In genomic region chr18:58097907-58098166, GRCh38 we compare ENCODE assay signal across 16 cellular contexts. TPM values are rescaled to one million over a fixed set of nuclear protein-coding genes. Genes with fewer than 3 reads are reported as not detected.
DNase-seq lines count a peak whose midpoint lies in the region; ATAC-seq, FAIRE-seq and TF ChIP-seq lines count a peak whose summit lies in the region.
"Had no signal": no experiment of that assay in that cellular context is flagged by ENCODE, and none has a peak within 500 bp of the region (broad histone marks: within the 10 kb centered on the region; RNA-seq: fewer than 3 reads in every experiment).

No MANE protein-coding gene starts in this region.

- H3K4me1 Mint-ChIP-seq in activated CD4-positive, alpha-beta memory T cell treated with anti-CD3 and anti-CD28 coated beads for 36 hours (ENCODE audit: low read depth), result no peaks in the 10 kb centered on the region

- H3K36me3 Mint-ChIP-seq in activated CD4-positive, alpha-beta memory T cell treated with anti-CD3 and anti-CD28 coated beads for 36 hours, result no peaks in the 10 kb centered on the region

- TF ChIP-seq RAD21 in HepG2 (CRISPR knock-in tag; IDR thresholded peaks at IDR 0.05), result no peak

- no peaks in the 10 kb centered on the region for H3K9me3 ChIP-seq in right lobe of liver
- H3K9me3 ChIP-seq in HepG2 (ENCODE audit: low read length), result no peaks in the 10 kb centered on the region
- H3K9me3 ChIP-seq in body of pancreas, result no peaks in the 10 kb centered on the region
- H3K9me3 ChIP-seq in pancreas, result no peaks in the 10 kb centered on the region

- H3K27me3 ChIP-seq in right lobe of liver (no peaks in the 10 kb centered on the region), HepG2 (ENCODE audit: control insufficient read depth in 1 of 2, insufficient read depth in 2 of 2, low read length in 2 of 2) (no peaks in the 10 kb centered on the region), body of pancreas (no peaks in the 10 kb centered on the region), pancreas (no peaks in the 10 kb centered on the region), foreskin keratinocyte (no peaks in the 10 kb centered on the region)

- H3K27me3 Mint-ChIP-seq in activated CD4-positive, alpha-beta memory T cell treated with anti-CD3 and anti-CD28 coated beads for 36 hours, result no peaks in the 10 kb centered on the region

- BruUV-seq in HepG2 (replicated peaks; lab: Mats Ljungman, UMichigan), result no TSS peak

- intact Hi-C loops in right lobe of liver (cut with DNase I) (no loop called here), HepG2 (cut with micrococcal nuclease; ENCODE audit: unreplicated experiment) (no loop called here), body of pancreas (cut with DNase I) (no loop called here), pancreas (cut with DNase I) (no loop called here)
- intact Hi-C loops in activated CD4-positive, alpha-beta memory T cell treated with anti-CD3 and anti-CD28 coated beads for 36 hours (cut with micrococcal nuclease), result no loop called here

- in situ Hi-C loops in HepG2 (cut with HindIII; ENCODE audit: extremely low pct_ligation_motif_present, low pct_unique_long_range_greater_than_20kb), result no loop called here

- H3K27ac Mint-ChIP-seq in activated CD4-positive, alpha-beta memory T cell treated with anti-CD3 and anti-CD28 coated beads for 36 hours, result no peak overlapping the region

- TF ChIP-seq POLR2A in right lobe of liver (IDR thresholded peaks at IDR 0.05) (no peak), HepG2 (IDR thresholded peaks at IDR 0.05; ENCODE audit: insufficient read depth in 1 of 2, low read depth in 2 of 2, low read length in 2 of 2) (no peak), body of pancreas (IDR thresholded peaks at IDR 0.05) (no peak)

- H3K4me3 ChIP-seq in right lobe of liver (no peak overlapping the region), HepG2 (replicated peaks in 1 of 3; ENCODE audit: insufficient read depth in 1 of 3, low read depth in 2 of 3, low read length in 3 of 3) (no peak overlapping the region), body of pancreas (no peak overlapping the region), pancreas (no peak overlapping the region)

- peaks cover 29% of the 10 kb centered on the region for H3K79me2 ChIP-seq in HepG2 (ENCODE audit: insufficient read depth, low read length)

- TF ChIP-seq CTCF in right lobe of liver (IDR thresholded peaks at IDR 0.05) (no peak), HepG2 (CRISPR knock-in tag; IDR thresholded peaks at IDR 0.05) (no peak), body of pancreas (IDR thresholded peaks at IDR 0.05) (no peak), pancreas (IDR thresholded peaks at IDR 0.05) (no peak), foreskin keratinocyte (conservative IDR thresholded peaks at IDR 0.05) (no peak)

- no peaks in the 10 kb centered on the region for H3K36me3 ChIP-seq in right lobe of liver
- H3K36me3 ChIP-seq in HepG2 (replicated peaks in 1 of 2; ENCODE audit: control insufficient read depth in 1 of 2, insufficient read depth in 2 of 2, low read length in 2 of 2), result no peaks in the 10 kb centered on the region
- H3K36me3 ChIP-seq in body of pancreas (replicated peaks in 1 of 2; ENCODE audit: insufficient read depth in 1 of 2, low read depth in 2 of 2), result no peaks in the 10 kb centered on the region
- no peaks in the 10 kb centered on the region for H3K36me3 ChIP-seq in pancreas

- no peak overlapping the region for H3K4me2 ChIP-seq in HepG2 (ENCODE audit: low read depth, low read length)

- TF ChIP-seq EP300 in HepG2 (IDR thresholded peaks at IDR 0.05; ENCODE audit: low read depth in 2 of 2, low read length in 2 of 2) (no peak), HepG2 (CRISPR knock-in tag; IDR thresholded peaks at IDR 0.05; ENCODE audit: borderline replicate concordance) (no peak)

- no peak overlapping the region for H3K4me3 Mint-ChIP-seq in activated CD4-positive, alpha-beta memory T cell treated with anti-CD3 and anti-CD28 coated beads for 36 hours
- H3K4me3 Mint-ChIP-seq: CD14-positive monocyte had no signal

- no peak overlapping the region for H2AFZ ChIP-seq in HepG2 (ENCODE audit: low read length)

- peaks cover 0 to 45% (median 21%) of the 10 kb centered on the region in 4 donors for H3K4me1 ChIP-seq in right lobe of liver
- peaks cover 58% of the 10 kb centered on the region for H3K4me1 ChIP-seq in HepG2 (ENCODE audit: insufficient read depth, low read length)
- H3K4me1 ChIP-seq in body of pancreas, result peaks cover 91% of the 10 kb centered on the region
- peaks cover 51 to 75% (median 61%) of the 10 kb centered on the region in 3 donors for H3K4me1 ChIP-seq in pancreas
- H3K4me1 ChIP-seq in foreskin keratinocyte, result no peaks in the 10 kb centered on the region

- no peak for ATAC-seq in right lobe of liver
- ATAC-seq in HepG2, result no peak
- ATAC-seq in body of pancreas, result no peak
- ATAC-seq in pancreas, result no peak
- no peak for ATAC-seq in foreskin keratinocyte
- ATAC-seq: HCT116 had no signal

- POLR2A ChIA-PET in HepG2 (lab: Yijun Ruan, JAX), result no interaction called here
- POLR2A ChIA-PET in activated CD4-positive, alpha-beta memory T cell treated with anti-CD3 and anti-CD28 coated beads for 36 hours (lab: Charles Lee), result no interaction called here

- no peak for DNase-seq in right lobe of liver
- DNase-seq in HepG2 (ENCODE audit: low spot score), result no peak
- no peak for DNase-seq in body of pancreas
- no peak for DNase-seq in pancreas
- DNase-seq in NCI-H2196 (lab: John Stamatoyannopoulos, UW; ENCODE audit: unreplicated experiment), result no peak
- no peak for DNase-seq in foreskin keratinocyte
- no peak for DNase-seq in cerebellum (ENCODE audit: low spot score)
- no peak for DNase-seq in activated CD4-positive, alpha-beta memory T cell treated with anti-CD3 and anti-CD28 coated beads for 36 hours
- DNase-seq: NCI-H1417 treated with DMSO at 0.1 percent for 48 hours; NCI-H524 treated with DMSO at 0.1 percent for 48 hours; NK-92 treated with Interleukin-12 subunit alpha and Interleukin-12 subunit beta, amount 100 ng/mL, for 24 hours; OCI-M1 had no signal

- FAIRE-seq in HepG2 (lab: Jason Lieb, UNC), result no peak
- FAIRE-seq in pancreas (lab: Jason Lieb, UNC), result no peak
- FAIRE-seq: A204.1, G401.6 had no signal

- CTCF ChIA-PET in HepG2 (lab: Yijun Ruan, JAX; ENCODE audit: low intra/inter-chr PET ratio, low total read pairs), result no interaction called here
- CTCF ChIA-PET in activated CD4-positive, alpha-beta memory T cell treated with anti-CD3 and anti-CD28 coated beads for 36 hours (lab: Charles Lee), result no interaction called here

- H3K9me3 Mint-ChIP-seq in activated CD4-positive, alpha-beta memory T cell treated with anti-CD3 and anti-CD28 coated beads for 36 hours, result no peaks in the 10 kb centered on the region

- 89% methylated on average over 5 of the region's 5 CpGs for WGBS in right lobe of liver (ENCODE audit: insufficient coverage, low coverage, low lambda C conversion rate, missing lambda C conversion rate)
- WGBS in HepG2 (ENCODE audit: low lambda C conversion rate), result 100% methylated on average over 5 of the region's 5 CpGs
- 90 to 93% methylated on average over 5 of the region's 5 CpGs for WGBS in body of pancreas, 2 donors
- 86 to 96% methylated on average over 5 of the region's 5 CpGs for WGBS in pancreas, 2 donors

- H4K20me1 ChIP-seq in HepG2 (ENCODE audit: insufficient read depth, low read length), result no peaks in the 10 kb centered on the region

- no peak overlapping the region for H3K9ac ChIP-seq in HepG2 (ENCODE audit: insufficient read depth, low read depth, low read length)

- H3K27ac ChIP-seq in right lobe of liver, result peak overlapping the region in 2 of 3 donors; percentile 58 to 65
- no peak overlapping the region for H3K27ac ChIP-seq in HepG2 (ENCODE audit: extremely low read length, insufficient read depth, low read length)
- peak overlapping the region; percentile 55 to 85 (median 82) for H3K27ac ChIP-seq in body of pancreas
- peak overlapping the region; percentile 3 to 78 (median 59) for H3K27ac ChIP-seq in pancreas
- H3K27ac ChIP-seq in foreskin keratinocyte, result no peak overlapping the region

TF ChIP-seq in HepG2, 621 proteins besides CTCF, POLR2A, EP300 and RAD21 (continues in another document):
- no peak for TF ChIP-seq RNF2 (conservative IDR thresholded peaks at IDR 0.05; ENCODE audit: low read depth)

RNA-seq across cellular contexts. Expression of gene NEDD4L, which starts 53.8 kb away (rescaled TPM):
- total RNA-seq in right lobe of liver, result 10 to 100 TPM; 21.5 to 41.0 (median 33.2) TPM
- 155 and 168 TPM in 2 replicates for total RNA-seq in HepG2 (2016; rRNA removed; fragmentation: Illumina TruSeq; extraction: Trizol)
- total RNA-seq in HepG2 (2016; cell fraction: cytosol; rRNA removed; fragmentation: Illumina TruSeq; extraction: Trizol; ENCODE audit: low read depth), result 227 and 244 TPM in 2 replicates
- total RNA-seq in HepG2 (2016; cell fraction: insoluble cytoplasmic fraction; rRNA removed; fragmentation: Illumina TruSeq; extraction: Trizol), result 149 and 168 TPM in 2 replicates
- total RNA-seq in HepG2 (2016; cell fraction: membrane; rRNA removed; fragmentation: Illumina TruSeq; extraction: Trizol), result 283 and 312 TPM in 2 replicates
- total RNA-seq in HepG2 (2016; cell fraction: nucleus; rRNA removed; fragmentation: Illumina TruSeq; extraction: Trizol), result 149 and 177 TPM in 2 replicates
- 390 and 395 TPM in 2 replicates for polyA plus RNA-seq in HepG2 (2011; rRNA removed)
- 327 and 388 TPM in 2 replicates for polyA plus RNA-seq in HepG2 (2011; cell fraction: cytosol; rRNA removed)
- polyA plus RNA-seq in HepG2 (2011; cell fraction: nucleus; rRNA removed), result 350 and 369 TPM in 2 replicates
- polyA plus RNA-seq in HepG2 (2012), result 315 and 342 TPM in 2 replicates
- 321 and 361 TPM in 2 replicates for polyA plus RNA-seq in HepG2 (2016; cell fraction: cytosol; fragmentation: Illumina TruSeq; extraction: Trizol; ENCODE audit: low read depth)
- 177 and 180 TPM in 2 replicates for polyA plus RNA-seq in HepG2 (2016; cell fraction: insoluble cytoplasmic fraction; fragmentation: Illumina TruSeq; extraction: Trizol; ENCODE audit: low read depth)
- 294 and 314 TPM in 2 replicates for polyA plus RNA-seq in HepG2 (2016; cell fraction: membrane; fragmentation: Illumina TruSeq; extraction: Trizol; ENCODE audit: low read depth)
- polyA plus RNA-seq in HepG2 (2016; cell fraction: nucleus; fragmentation: Illumina TruSeq; extraction: Trizol; ENCODE audit: insufficient read depth, low read depth), result 244 and 256 TPM in 2 replicates
- 51.4 and 283 TPM in 2 replicates for polyA minus RNA-seq in HepG2 (2011; rRNA and poly(A)+ RNA removed; ENCODE audit: low replicate concordance)
- polyA minus RNA-seq in HepG2 (2011; cell fraction: cytosol; rRNA and poly(A)+ RNA removed), result 167 and 173 TPM in 2 replicates
- 477 and 524 TPM in 2 replicates for polyA minus RNA-seq in HepG2 (2011; cell fraction: nucleus; rRNA and poly(A)+ RNA removed)
- total RNA-seq in body of pancreas, result 100 to 1,000 TPM; 105 to 108 TPM
- 100 to 1,000 TPM in 2 of 6 donors, 10 to 100 TPM in 4; 57.7 to 113 (median 72.3) TPM for total RNA-seq in pancreas
- 10 to 100 TPM; 45.0 to 67.5 TPM for polyA plus RNA-seq in pancreas
- total RNA-seq in foreskin keratinocyte, result 76.3 and 79.5 TPM in 2 replicates
- polyA plus RNA-seq in foreskin keratinocyte, result 52.6 and 62.1 TPM in 2 replicates
- 160 TPM for total RNA-seq in cerebellum
- 1 to 10 TPM; 3.4 to 3.8 TPM for total RNA-seq in activated CD4-positive, alpha-beta memory T cell treated with anti-CD3 and anti-CD28 coated beads for 36 hours

Comparison
In these comparisons a context has a peak if more than half of its experiments do, and no peak if none do; other contexts are left out.
1. H3K27ac ChIP-seq: peak in right lobe of liver (2 of 3), body of pancreas (4 of 4) and pancreas (4 of 4); none in HepG2 (single experiment) and foreskin keratinocyte (single experiment).
2. RNA of gene NEDD4L, which starts 53.8 kb away (total RNA-seq): 149 to 312 TPM in HepG2, 160 TPM in cerebellum (single experiment), 105 to 108 TPM in body of pancreas, 76.3 to 79.5 TPM in foreskin keratinocyte, 57.7 to 113 TPM in pancreas and 21.5 to 41.0 TPM in right lobe of liver; 3.4 to 3.8 TPM in activated CD4-positive, alpha-beta memory T cell treated with anti-CD3 and anti-CD28 coated beads for 36 hours; every median in the first group is over 4 times any median in the second.